In the genomic region with DNA sequence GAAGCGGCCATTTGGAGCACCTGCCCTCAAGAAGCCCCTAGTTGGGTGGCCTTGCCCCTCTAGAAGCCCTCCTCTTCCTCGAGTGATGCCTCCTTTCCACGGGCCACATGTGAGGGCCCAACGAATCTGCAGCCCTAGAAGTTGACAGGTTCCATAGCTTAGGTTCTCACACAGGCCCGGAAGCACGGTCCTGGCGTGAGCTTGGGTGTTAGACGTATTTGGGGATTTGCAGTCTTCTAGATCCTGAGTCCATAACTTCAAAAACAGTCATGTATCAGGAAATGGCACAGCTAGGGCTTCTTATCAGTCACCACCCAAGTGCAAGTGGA, we compare ENCODE assay signal across 8 cellular contexts. TPM values are rescaled to one million over a fixed set of nuclear protein-coding genes. Genes with fewer than 3 reads are reported as not detected.
A peak's percentile ranks its signal among the peaks of the same experiment; 100 is the strongest.
DNase-seq lines count a peak whose midpoint lies in the region; ATAC-seq and TF ChIP-seq lines count a peak whose summit lies in the region.

No MANE protein-coding gene starts in this region.

- peak overlapping the region; percentile 98 for H3K4me3 ChIP-seq in hepatocyte

- H3K27me3 Mint-ChIP-seq in activated CD8-positive, alpha-beta memory T cell treated with anti-CD3 and anti-CD28 coated beads, Interleukin-2, amount 10 ng/mL, durations not matched to agents 7 days and 5 days, result no peaks in the 10 kb centered on the region
- H3K27me3 Mint-ChIP-seq in activated CD4-positive, alpha-beta memory T cell treated with anti-CD3 and anti-CD28 coated beads for 36 hours, result no peaks in the 10 kb centered on the region
- no peaks in the 10 kb centered on the region for H3K27me3 Mint-ChIP-seq in stimulated activated naive CD8-positive, alpha-beta T cell treated with anti-CD3 and anti-CD28 coated beads, Interleukin-15, amount 100 ng/mL, for 72 hours

- no peaks in the 10 kb centered on the region for H3K27me3 ChIP-seq in hepatocyte

- peak overlapping the region; percentile 96 for H3K4me3 Mint-ChIP-seq in activated CD8-positive, alpha-beta memory T cell treated with anti-CD3 and anti-CD28 coated beads, Interleukin-2, amount 10 ng/mL, durations not matched to agents 7 days and 5 days
- H3K4me3 Mint-ChIP-seq in activated CD4-positive, alpha-beta memory T cell treated with anti-CD3 and anti-CD28 coated beads for 36 hours, result peak overlapping the region; percentile 64
- peak overlapping the region; percentile 71 to 79 for H3K4me3 Mint-ChIP-seq in stimulated activated naive CD8-positive, alpha-beta T cell treated with anti-CD3 and anti-CD28 coated beads, Interleukin-15, amount 100 ng/mL, for 72 hours

- H3K9me3 ChIP-seq in hepatocyte (ENCODE audit: low read depth), result no peaks in the 10 kb centered on the region

- H2AFZ ChIP-seq in hepatocyte, result peak overlapping the region; percentile 69

- peaks cover 16% of the 10 kb centered on the region for H4K20me1 ChIP-seq in hepatocyte (ENCODE audit: insufficient read depth, poor library complexity, severe bottlenecking)

- no peaks in the 10 kb centered on the region for H3K36me3 ChIP-seq in hepatocyte (replicated peaks; ENCODE audit: insufficient read depth, low read depth)

- CTCF ChIA-PET in activated CD8-positive, alpha-beta memory T cell treated with anti-CD3 and anti-CD28 coated beads, Interleukin-2, amount 10 ng/mL, durations not matched to agents 7 days and 5 days (lab: Charles Lee), result interaction anchor here (0.7 to 1.7 kb wide), 3 partner anchors 84 to 145 kb away, joined by 3 read pairs; no protein-coding TSS in a partner anchor
- CTCF ChIA-PET in activated CD4-positive, alpha-beta memory T cell treated with anti-CD3 and anti-CD28 coated beads for 36 hours (lab: Charles Lee), result interaction anchor here (1.2 to 1.3 kb wide), 2 partner anchors 9 to 86 kb away, joined by 3 to 4 read pairs; no protein-coding TSS in a partner anchor

- H3K4me2 ChIP-seq in hepatocyte, result peak overlapping the region; percentile 83

- no peak for TF ChIP-seq CTCF in hepatocyte (IDR thresholded peaks at IDR 0.05; ENCODE audit: poor library complexity)

- no peak for ATAC-seq in activated CD8-positive, alpha-beta memory T cell treated with anti-CD3 and anti-CD28 coated beads, Interleukin-2, amount 10 ng/mL, durations not matched to agents 7 days and 5 days
- no peak for ATAC-seq in stimulated activated naive CD8-positive, alpha-beta T cell treated with anti-CD3 and anti-CD28 coated beads, Interleukin-15, amount 100 ng/mL, for 72 hours
- ATAC-seq in HG02759 (IDR thresholded peaks at IDR 0.05; ENCODE audit: unreplicated experiment), result no peak
- ATAC-seq in GM19035 (IDR thresholded peaks at IDR 0.05; ENCODE audit: unreplicated experiment), result no peak

- H3K9me3 Mint-ChIP-seq in activated CD8-positive, alpha-beta memory T cell treated with anti-CD3 and anti-CD28 coated beads, Interleukin-2, amount 10 ng/mL, durations not matched to agents 7 days and 5 days (ENCODE audit: low read depth), result no peaks in the 10 kb centered on the region
- H3K9me3 Mint-ChIP-seq in activated CD4-positive, alpha-beta memory T cell treated with anti-CD3 and anti-CD28 coated beads for 36 hours, result no peaks in the 10 kb centered on the region
- no peaks in the 10 kb centered on the region for H3K9me3 Mint-ChIP-seq in stimulated activated naive CD8-positive, alpha-beta T cell treated with anti-CD3 and anti-CD28 coated beads, Interleukin-15, amount 100 ng/mL, for 72 hours

- intact Hi-C loops in activated CD4-positive, alpha-beta memory T cell treated with anti-CD3 and anti-CD28 coated beads for 36 hours (cut with micrococcal nuclease), result loop anchor here (2.0 kb wide), 1 partner anchor 123 kb away; a partner anchor contains a TSS

- WGBS in hepatocyte (ENCODE audit: low lambda C conversion rate, missing lambda C conversion rate), result 78% methylated on average over 8 of the region's 8 CpGs

- peak overlapping the region; percentile 74 for H3K27ac Mint-ChIP-seq in activated CD8-positive, alpha-beta memory T cell treated with anti-CD3 and anti-CD28 coated beads, Interleukin-2, amount 10 ng/mL, durations not matched to agents 7 days and 5 days
- peak overlapping the region; percentile 82 for H3K27ac Mint-ChIP-seq in activated CD4-positive, alpha-beta memory T cell treated with anti-CD3 and anti-CD28 coated beads for 36 hours
- peak overlapping the region; percentile 63 to 85 for H3K27ac Mint-ChIP-seq in stimulated activated naive CD8-positive, alpha-beta T cell treated with anti-CD3 and anti-CD28 coated beads, Interleukin-15, amount 100 ng/mL, for 72 hours

- peak overlapping the region; percentile 100 for H3K27ac ChIP-seq in hepatocyte

- peaks cover 7% of the 10 kb centered on the region for H3K36me3 Mint-ChIP-seq in activated CD8-positive, alpha-beta memory T cell treated with anti-CD3 and anti-CD28 coated beads, Interleukin-2, amount 10 ng/mL, durations not matched to agents 7 days and 5 days
- no peaks in the 10 kb centered on the region for H3K36me3 Mint-ChIP-seq in activated CD4-positive, alpha-beta memory T cell treated with anti-CD3 and anti-CD28 coated beads for 36 hours

- no peak for DNase-seq in activated CD8-positive, alpha-beta memory T cell treated with anti-CD3 and anti-CD28 coated beads, Interleukin-2, amount 10 ng/mL, durations not matched to agents 7 days and 5 days
- no peak for DNase-seq in activated CD8-positive, alpha-beta memory T cell treated with anti-CD3 and anti-CD28 coated beads, Interleukin-2, amount 50 U/mL, for 48 hours
- DNase-seq in activated CD4-positive, alpha-beta memory T cell treated with anti-CD3 and anti-CD28 coated beads for 36 hours, result no peak
- no peak for DNase-seq in hepatocyte (ENCODE audit: low spot score)
- DNase-seq in stimulated activated naive CD8-positive, alpha-beta T cell treated with anti-CD3 and anti-CD28 coated beads, Interleukin-15, amount 100 ng/mL, for 72 hours, result no peak
- DNase-seq in iPS-NIHi11 (ENCODE audit: low spot score), result no peak

- H3K9me2 ChIP-seq in hepatocyte (replicated peaks; ENCODE audit: insufficient read depth), result no peaks in the 10 kb centered on the region

- POLR2A ChIA-PET in activated CD4-positive, alpha-beta memory T cell treated with anti-CD3 and anti-CD28 coated beads for 36 hours (lab: Charles Lee), result interaction anchor here (1.2 kb wide), 1 partner anchor 9 kb away, joined by 3 read pairs; no protein-coding TSS in a partner anchor

- H3K4me1 Mint-ChIP-seq in activated CD8-positive, alpha-beta memory T cell treated with anti-CD3 and anti-CD28 coated beads, Interleukin-2, amount 10 ng/mL, durations not matched to agents 7 days and 5 days, result peaks cover 32% of the 10 kb centered on the region
- peaks cover 25% of the 10 kb centered on the region for H3K4me1 Mint-ChIP-seq in activated CD4-positive, alpha-beta memory T cell treated with anti-CD3 and anti-CD28 coated beads for 36 hours (ENCODE audit: low read depth)
- peaks cover 46% of the 10 kb centered on the region for H3K4me1 Mint-ChIP-seq in stimulated activated naive CD8-positive, alpha-beta T cell treated with anti-CD3 and anti-CD28 coated beads, Interleukin-15, amount 100 ng/mL, for 72 hours

- H3K4me1 ChIP-seq in hepatocyte (ENCODE audit: insufficient read depth), result peaks cover 28% of the 10 kb centered on the region

- peaks cover 50% of the 10 kb centered on the region for H3K79me2 ChIP-seq in hepatocyte

RNA-seq across cellular contexts. Expression of a gene that starts 0.4 kb away (rescaled TPM):
- total RNA-seq in activated CD8-positive, alpha-beta memory T cell treated with anti-CD3 and anti-CD28 coated beads, Interleukin-2, amount 10 ng/mL, durations not matched to agents 7 days and 5 days, result 10 to 100 TPM; 36.7 to 46.2 TPM
- total RNA-seq in activated CD4-positive, alpha-beta memory T cell treated with anti-CD3 and anti-CD28 coated beads for 36 hours, result 10 to 100 TPM; 36.3 to 37.1 TPM
- total RNA-seq in hepatocyte, result 28.5 and 32.7 TPM in 2 replicates
- polyA plus RNA-seq in hepatocyte, result 13.1 and 15.5 TPM in 2 replicates
